8 cellular contexts compared by ENCODE assay signal in genomic region chrX:154308108-154308946, GRCh38. TPM values are rescaled to one million over a fixed set of nuclear protein-coding genes. Genes with fewer than 3 reads are reported as not detected.
A peak's percentile ranks its signal among the peaks of the same experiment; 100 is the strongest.
DNase-seq lines count a peak whose midpoint lies in the region; ATAC-seq lines count a peak whose summit lies in the region.

No MANE protein-coding gene starts in this region.

- DNase-seq in NCI-H1417 (lab: John Stamatoyannopoulos, UW) = peak; percentile 37 to 59 (median 54)
- no peak for DNase-seq in NCI-H1417 treated with DMSO at 0.1 percent for 48 hours (lab: John Stamatoyannopoulos, UW)
- DNase-seq in MV-4-11 (lab: John Stamatoyannopoulos, UW) = peak; percentile 13
- peak; percentile 85 for DNase-seq in activated CD4-positive, alpha-beta T cell treated with anti-CD3 and anti-CD28 coated beads, Interleukin-2, amount 10 ng/mL, durations not matched to agents 7 days and 5 days
- DNase-seq in dermis blood vessel endothelial cell = peak; percentile 70
- peak; percentile 46 for DNase-seq in medulla oblongata (ENCODE audit: extremely low spot score)
- peak; percentile 66 for DNase-seq in stimulated activated CD8-positive, alpha-beta memory T cell treated with anti-CD3 and anti-CD28 coated beads, Interleukin-4, amount 100 ng/mL, for 24 hours (ENCODE audit: low read depth)

- ATAC-seq in HG02981 (IDR thresholded peaks at IDR 0.05; ENCODE audit: unreplicated experiment) = no peak

- H3K4me3 Mint-ChIP-seq in activated CD4-positive, alpha-beta T cell treated with anti-CD3 and anti-CD28 coated beads, Interleukin-2, amount 10 ng/mL, durations not matched to agents 7 days and 5 days = no peak overlapping the region

- no peaks in the 10 kb centered on the region for H3K9me3 Mint-ChIP-seq in activated CD4-positive, alpha-beta T cell treated with anti-CD3 and anti-CD28 coated beads, Interleukin-2, amount 10 ng/mL, durations not matched to agents 7 days and 5 days

- POLR2A ChIA-PET in activated CD4-positive, alpha-beta T cell treated with anti-CD3 and anti-CD28 coated beads, Interleukin-2, amount 10 ng/mL, durations not matched to agents 7 days and 5 days (lab: Charles Lee) = no interaction called here

- CTCF ChIA-PET in activated CD4-positive, alpha-beta T cell treated with anti-CD3 and anti-CD28 coated beads, Interleukin-2, amount 10 ng/mL, durations not matched to agents 7 days and 5 days (lab: Charles Lee) = interaction anchor here (0.6 to 1.6 kb wide), 10 partner anchors 9 to 387 kb away, joined by 3 to 8 read pairs (median 4); no protein-coding TSS in a partner anchor

- H3K27ac Mint-ChIP-seq in activated CD4-positive, alpha-beta T cell treated with anti-CD3 and anti-CD28 coated beads, Interleukin-2, amount 10 ng/mL, durations not matched to agents 7 days and 5 days = peak overlapping the region; percentile 92

- peaks cover under 1% of the 10 kb centered on the region for H3K36me3 Mint-ChIP-seq in activated CD4-positive, alpha-beta T cell treated with anti-CD3 and anti-CD28 coated beads, Interleukin-2, amount 10 ng/mL, durations not matched to agents 7 days and 5 days (ENCODE audit: low read depth)

- H3K4me1 Mint-ChIP-seq in activated CD4-positive, alpha-beta T cell treated with anti-CD3 and anti-CD28 coated beads, Interleukin-2, amount 10 ng/mL, durations not matched to agents 7 days and 5 days = peaks cover 46% of the 10 kb centered on the region

- no peaks in the 10 kb centered on the region for H3K27me3 Mint-ChIP-seq in activated CD4-positive, alpha-beta T cell treated with anti-CD3 and anti-CD28 coated beads, Interleukin-2, amount 10 ng/mL, durations not matched to agents 7 days and 5 days

RNA-seq across cellular contexts. Expression of gene TKTL1, which starts 12.7 kb away (rescaled TPM):
- 1 to 10 TPM; 4.2 to 5.2 TPM for total RNA-seq in activated CD4-positive, alpha-beta T cell treated with anti-CD3 and anti-CD28 coated beads, Interleukin-2, amount 10 ng/mL, durations not matched to agents 7 days and 5 days
- not detected in 2 replicates for total RNA-seq in dermis blood vessel endothelial cell

RNA-seq across cellular contexts. Expression of gene TEX28, which starts 13.4 kb away (rescaled TPM):
- total RNA-seq in activated CD4-positive, alpha-beta T cell treated with anti-CD3 and anti-CD28 coated beads, Interleukin-2, amount 10 ng/mL, durations not matched to agents 7 days and 5 days = not detected
- not detected in 2 replicates for total RNA-seq in dermis blood vessel endothelial cell

RNA-seq across cellular contexts. Expression of gene OPN1MW3, which starts 50.9 kb away (rescaled TPM):
- not detected for total RNA-seq in activated CD4-positive, alpha-beta T cell treated with anti-CD3 and anti-CD28 coated beads, Interleukin-2, amount 10 ng/mL, durations not matched to agents 7 days and 5 days
- total RNA-seq in dermis blood vessel endothelial cell = not detected in 2 replicates
